Comparison of ENCODE assay signal across 20 cellular contexts in the genomic region with DNA sequence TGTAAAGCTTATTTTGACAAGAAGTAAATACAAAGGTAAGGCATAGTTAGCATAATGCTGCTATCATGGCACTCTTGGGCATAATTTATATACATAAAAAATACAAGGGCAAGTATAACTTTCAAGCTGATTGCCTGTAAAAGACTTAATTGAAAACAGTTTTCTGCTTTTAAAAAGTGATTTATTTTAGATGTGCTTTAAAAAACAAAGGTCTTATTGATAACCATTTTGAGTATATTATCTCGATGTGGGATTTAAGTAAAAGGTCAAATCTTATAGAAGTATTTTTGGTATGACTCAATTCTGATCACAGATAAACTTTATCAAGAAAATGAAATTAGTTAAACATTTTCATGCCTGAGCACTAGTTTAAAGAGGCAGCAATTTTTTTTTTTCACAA.
DNase-seq lines count a peak whose midpoint lies in the region; ATAC-seq and FAIRE-seq lines count a peak whose summit lies in the region.
"Had no signal": no experiment of that assay in that cellular context is flagged by ENCODE, and none has a peak within 500 bp of the region (broad histone marks: within the 10 kb centered on the region; RNA-seq: fewer than 3 reads in every experiment).

No MANE protein-coding gene starts in this region.

- H3K36me3 Mint-ChIP-seq in stimulated activated naive B cell treated with anti-CD40 and anti-IgM and Interleukin-4, amounts not matched to agents 10 μg/mL and 1 μg/mL and 100 μg/mL, for 72 hours, result no peaks in the 10 kb centered on the region
- H3K36me3 Mint-ChIP-seq: IgD-negative memory B cell had no signal

- H3K9me3 ChIP-seq in SK-N-MC (ENCODE audit: low read depth, low read length) (no peaks in the 10 kb centered on the region), small intestine (ENCODE audit: control insufficient read depth, low read depth) (no peaks in the 10 kb centered on the region)
- H3K9me3 ChIP-seq: BLaER1, Caco-2 had no signal

- H3K4me1 Mint-ChIP-seq in stimulated activated naive B cell treated with anti-CD40 and anti-IgM and Interleukin-4, amounts not matched to agents 10 μg/mL and 1 μg/mL and 100 μg/mL, for 72 hours, result no peaks in the 10 kb centered on the region

- no peaks in the 10 kb centered on the region for H3K4me1 ChIP-seq in small intestine (ENCODE audit: control insufficient read depth in 2 of 2, insufficient read depth in 1 of 2, low read depth in 1 of 2, low read length in 1 of 2)
- H3K4me1 ChIP-seq: BLaER1 had no signal

- no peak for ATAC-seq in stimulated activated naive B cell treated with anti-CD40 and anti-IgM and Interleukin-4, amounts not matched to agents 10 μg/mL and 1 μg/mL and 100 μg/mL, for 72 hours (replicated peaks)
- ATAC-seq: HCT116 had no signal

- peak; percentile 9 for DNase-seq in NCI-H1105 treated with DMSO at 0.1 percent for 48 hours (lab: John Stamatoyannopoulos, UW)
- DNase-seq in NCI-H1105 (lab: John Stamatoyannopoulos, UW), result no peak
- DNase-seq in COLO829 (ENCODE audit: low spot score), result peak; percentile 61
- DNase-seq in SK-N-MC (ENCODE audit: low read depth, low spot score), result no peak
- no peak for DNase-seq in small intestine
- no peak for DNase-seq in NCI-H526 treated with DMSO at 0.1 percent for 48 hours (lab: John Stamatoyannopoulos, UW)
- DNase-seq in stimulated activated naive B cell treated with anti-CD40 and anti-IgM and Interleukin-4, amounts not matched to agents 10 μg/mL and 1 μg/mL and 100 μg/mL, for 72 hours, result no peak
- DNase-seq: Caco-2; CD8-positive, alpha-beta memory T cell; GOT3; H7 had no signal

- no peak overlapping the region for H3K4me3 Mint-ChIP-seq in stimulated activated naive B cell treated with anti-CD40 and anti-IgM and Interleukin-4, amounts not matched to agents 10 μg/mL and 1 μg/mL and 100 μg/mL, for 72 hours
- H3K4me3 Mint-ChIP-seq: CD8-positive, alpha-beta memory T cell; IgD-negative memory B cell had no signal

- no peak overlapping the region for H3K27ac Mint-ChIP-seq in stimulated activated naive B cell treated with anti-CD40 and anti-IgM and Interleukin-4, amounts not matched to agents 10 μg/mL and 1 μg/mL and 100 μg/mL, for 72 hours
- H3K27ac Mint-ChIP-seq: IgD-negative memory B cell had no signal

- H3K9me3 Mint-ChIP-seq in stimulated activated naive B cell treated with anti-CD40 and anti-IgM and Interleukin-4, amounts not matched to agents 10 μg/mL and 1 μg/mL and 100 μg/mL, for 72 hours, result no peaks in the 10 kb centered on the region
- H3K9me3 Mint-ChIP-seq: IgD-negative memory B cell had no signal

- no peak overlapping the region for H3K4me3 ChIP-seq in SK-N-MC
- H3K4me3 ChIP-seq in small intestine (ENCODE audit: low read depth in 1 of 2, low read length in 2 of 2), result no peak overlapping the region
- H3K4me3 ChIP-seq: BLaER1 had no signal

- H3K9ac ChIP-seq in SK-N-MC (ENCODE audit: insufficient read length), result peak overlapping the region; percentile 22
- H3K9ac ChIP-seq: BLaER1 had no signal

- FAIRE-seq in small intestine (lab: Jason Lieb, UNC), result peak; percentile 71
- FAIRE-seq: D721Med, G401.6, GM12892, GM18507, HTR-8/SVneo had no signal

- H3K36me3 ChIP-seq in SK-N-MC (ENCODE audit: insufficient read depth, low read length), result no peaks in the 10 kb centered on the region
- no peaks in the 10 kb centered on the region for H3K36me3 ChIP-seq in small intestine (ENCODE audit: control insufficient read depth in 2 of 2, insufficient read depth in 2 of 2, low read length in 2 of 2)
- H3K36me3 ChIP-seq: BLaER1 had no signal

- WGBS in small intestine, 3 donors, result 3 to 34% (median 14%) methylated on average over 1 of the region's 1 CpG

- no peaks in the 10 kb centered on the region for H3K27me3 ChIP-seq in small intestine (ENCODE audit: control insufficient read depth in 2 of 2, insufficient read depth in 2 of 2, low read length in 2 of 2)
- H3K27me3 ChIP-seq: BLaER1 had no signal

- 0 out of 2 replicates have a peak overlapping the region, but pooled peaks have one; percentile 19 for H3K27ac ChIP-seq in SK-N-MC
- H3K27ac ChIP-seq in small intestine (ENCODE audit: low read depth in 1 of 2, low read length in 1 of 2), result no peak overlapping the region
- H3K27ac ChIP-seq: 22Rv1, BLaER1 had no signal

- peaks cover 0 to 4% of the 10 kb centered on the region in 2 donors for H3K27me3 Mint-ChIP-seq in stimulated activated naive B cell treated with anti-CD40 and anti-IgM and Interleukin-4, amounts not matched to agents 10 μg/mL and 1 μg/mL and 100 μg/mL, for 72 hours

Comparison
In these comparisons a context has a peak if more than half of its experiments do, and no peak if none do; other contexts are left out.
1. DNase-seq: peak in NCI-H1105 treated with DMSO at 0.1 percent for 48 hours (single experiment) and COLO829 (single experiment); none in NCI-H1105 (single experiment), SK-N-MC (single experiment), small intestine (single experiment), NCI-H526 treated with DMSO at 0.1 percent for 48 hours (single experiment) and stimulated activated naive B cell treated with anti-CD40 and anti-IgM and Interleukin-4, amounts not matched to agents 10 μg/mL and 1 μg/mL and 100 μg/mL, for 72 hours (single experiment).